In genomic region chr4:4490816-4491215, GRCh38 we compare ENCODE assay signal across 1 cellular context.
TF ChIP-seq lines count a peak whose summit lies in the region.

No MANE protein-coding gene starts in this region.

TF ChIP-seq in HepG2, 621 proteins besides CTCF, POLR2A, EP300 and RAD21 (continued from another document):
- no peak for TF ChIP-seq IRF9 (CRISPR knock-in tag; IDR thresholded peaks at IDR 0.05; ENCODE audit: borderline replicate concordance)
- TF ChIP-seq SOX13 (IDR thresholded peaks at IDR 0.05), result no peak
- peak in 1 of 2 experiments; percentile 24; a peak in 1 of 4 replicates for TF ChIP-seq SOX13 (CRISPR knock-in tag; conservative IDR thresholded peaks at IDR 0.05 in 1 of 2, IDR thresholded peaks at IDR 0.05 in 1 of 2)
- no peak for TF ChIP-seq CHD4 (IDR thresholded peaks at IDR 0.05; ENCODE audit: borderline replicate concordance, low read length)
- no peak for TF ChIP-seq ZNF615 (CRISPR knock-in tag; IDR thresholded peaks at IDR 0.05; ENCODE audit: borderline replicate concordance)
- TF ChIP-seq, protein P1, sequence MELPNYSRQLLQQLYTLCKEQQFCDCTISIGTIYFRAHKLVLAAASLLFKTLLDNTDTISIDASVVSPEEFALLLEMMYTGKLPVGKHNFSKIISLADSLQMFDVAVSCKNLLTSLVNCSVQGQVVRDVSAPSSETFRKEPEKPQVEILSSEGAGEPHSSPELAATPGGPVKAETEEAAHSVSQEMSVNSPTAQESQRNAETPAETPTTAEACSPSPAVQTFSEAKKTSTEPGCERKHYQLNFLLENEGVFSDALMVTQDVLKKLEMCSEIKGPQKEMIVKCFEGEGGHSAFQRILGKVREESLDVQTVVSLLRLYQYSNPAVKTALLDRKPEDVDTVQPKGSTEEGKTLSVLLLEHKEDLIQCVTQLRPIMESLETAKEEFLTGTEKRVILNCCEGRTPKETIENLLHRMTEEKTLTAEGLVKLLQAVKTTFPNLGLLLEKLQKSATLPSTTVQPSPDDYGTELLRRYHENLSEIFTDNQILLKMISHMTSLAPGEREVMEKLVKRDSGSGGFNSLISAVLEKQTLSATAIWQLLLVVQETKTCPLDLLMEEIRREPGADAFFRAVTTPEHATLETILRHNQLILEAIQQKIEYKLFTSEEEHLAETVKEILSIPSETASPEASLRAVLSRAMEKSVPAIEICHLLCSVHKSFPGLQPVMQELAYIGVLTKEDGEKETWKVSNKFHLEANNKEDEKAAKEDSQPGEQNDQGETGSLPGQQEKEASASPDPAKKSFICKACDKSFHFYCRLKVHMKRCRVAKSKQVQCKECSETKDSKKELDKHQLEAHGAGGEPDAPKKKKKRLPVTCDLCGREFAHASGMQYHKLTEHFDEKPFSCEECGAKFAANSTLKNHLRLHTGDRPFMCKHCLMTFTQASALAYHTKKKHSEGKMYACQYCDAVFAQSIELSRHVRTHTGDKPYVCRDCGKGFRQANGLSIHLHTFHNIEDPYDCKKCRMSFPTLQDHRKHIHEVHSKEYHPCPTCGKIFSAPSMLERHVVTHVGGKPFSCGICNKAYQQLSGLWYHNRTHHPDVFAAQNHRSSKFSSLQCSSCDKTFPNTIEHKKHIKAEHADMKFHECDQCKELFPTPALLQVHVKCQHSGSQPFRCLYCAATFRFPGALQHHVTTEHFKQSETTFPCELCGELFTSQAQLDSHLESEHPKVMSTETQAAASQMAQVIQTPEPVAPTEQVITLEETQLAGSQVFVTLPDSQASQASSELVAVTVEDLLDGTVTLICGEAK (IDR thresholded peaks at IDR 0.05), result no peak
- TF ChIP-seq, protein P1 (CRISPR knock-in tag; IDR thresholded peaks at IDR 0.05), result no peak
- TF ChIP-seq FOXP1 (IDR thresholded peaks at IDR 0.05), result no peak
- peak; percentile 47; the same call in 1 of the 2 replicates for TF ChIP-seq FOXP1 (CRISPR knock-in tag; IDR thresholded peaks at IDR 0.05)
- TF ChIP-seq SMAD1 (CRISPR knock-in tag; IDR thresholded peaks at IDR 0.05; ENCODE audit: borderline replicate concordance, low read depth), result no peak
- no peak for TF ChIP-seq KDM1A (CRISPR knock-in tag; IDR thresholded peaks at IDR 0.05)
